ENCODE assay signal across 8 cellular contexts in genomic region chr1:5745776-5746610, GRCh38.
DNase-seq lines count a peak whose midpoint lies in the region; ATAC-seq and TF ChIP-seq lines count a peak whose summit lies in the region.

No MANE protein-coding gene starts in this region.

- no peak for TF ChIP-seq POLR2A in stomach (IDR thresholded peaks at IDR 0.05)

- no peak for TF ChIP-seq EP300 in stomach (IDR thresholded peaks at IDR 0.05)

- H3K27ac Mint-ChIP-seq in neural progenitor cell = no peak overlapping the region

- no peak overlapping the region for H3K4me3 ChIP-seq in GM06990 (replicated peaks; ENCODE audit: low read depth, low read length)
- no peak overlapping the region for H3K4me3 ChIP-seq in OCI-LY7 (ENCODE audit: low read depth, low read length, poor library complexity, severe bottlenecking)
- H3K4me3 ChIP-seq in fibroblast of lung (replicated peaks in 1 of 4; ENCODE audit: control extremely low read depth in 1 of 4, insufficient read depth in 1 of 4, low read depth in 3 of 4, low read length in 4 of 4) = no peak overlapping the region
- no peak overlapping the region for H3K4me3 ChIP-seq in neural progenitor cell
- H3K4me3 ChIP-seq in stomach = no peak overlapping the region

- intact Hi-C loops in OCI-LY7 (cut with micrococcal nuclease; ENCODE audit: unreplicated experiment) = loop anchor here (1.0 to 10.0 kb wide), 3 partner anchors 109 to 1091 kb away; partner anchors contain the start of gene AJAP1
- intact Hi-C loops in stomach (cut with DNase I; ENCODE audit: low total_unique reads) = loop anchor here (10.0 kb wide), 1 partner anchor 241 kb away; no protein-coding TSS in a partner anchor

- peaks cover 2% of the 10 kb centered on the region for H3K36me3 Mint-ChIP-seq in neural progenitor cell

- no peak overlapping the region for H3K4me2 ChIP-seq in OCI-LY7 (ENCODE audit: low read length)
- no peak overlapping the region for H3K4me2 ChIP-seq in fibroblast of lung (ENCODE audit: extremely low read depth, insufficient read depth, low read length)
- no peak overlapping the region for H3K4me2 ChIP-seq in neural progenitor cell

- H3K27ac ChIP-seq in OCI-LY7 (ENCODE audit: low read depth, low read length, poor library complexity, severe bottlenecking) (no peak overlapping the region), fibroblast of lung (ENCODE audit: insufficient read depth, low read length) (no peak overlapping the region), neural progenitor cell (no peak overlapping the region), stomach (no peak overlapping the region)

- H3K9ac ChIP-seq in fibroblast of lung (ENCODE audit: insufficient read depth, low read length) = no peak overlapping the region
- H3K9ac ChIP-seq in neural progenitor cell = no peak overlapping the region

- H2AFZ ChIP-seq in OCI-LY7 (ENCODE audit: low read length) = no peak overlapping the region
- H2AFZ ChIP-seq in fibroblast of lung (ENCODE audit: low read length) = no peak overlapping the region
- no peak overlapping the region for H2AFZ ChIP-seq in neural progenitor cell (replicated peaks)

- no peaks in the 10 kb centered on the region for H3F3A ChIP-seq in neural progenitor cell (ENCODE audit: low read depth)

- TF ChIP-seq CTCF in GM06990 (IDR thresholded peaks at IDR 0.05; ENCODE audit: insufficient read depth, low read length, poor library complexity, severe bottlenecking) (peak; percentile 100), OCI-LY7 (conservative IDR thresholded peaks at IDR 0.05; ENCODE audit: low read length) (peak; percentile 83), fibroblast of lung (conservative IDR thresholded peaks at IDR 0.05 in 1 of 2, IDR thresholded peaks at IDR 0.05 in 1 of 2; ENCODE audit: low read depth in 1 of 2, low read length in 2 of 2) (peak; percentile 55 to 86), neural progenitor cell (IDR thresholded peaks at IDR 0.05) (peak; percentile 98), stomach (IDR thresholded peaks at IDR 0.05) (peak in 5 of 7 experiments; percentile 74 to 88 (median 78))

- peaks cover 4% of the 10 kb centered on the region for H3K9me3 Mint-ChIP-seq in neural progenitor cell

- H3K36me3 ChIP-seq in GM06990 (ENCODE audit: control insufficient read depth, insufficient read depth, low read length) (no peaks in the 10 kb centered on the region), OCI-LY7 (ENCODE audit: insufficient read depth, low read length) (no peaks in the 10 kb centered on the region), fibroblast of lung (ENCODE audit: control insufficient read depth, insufficient read depth, low read length) (no peaks in the 10 kb centered on the region), neural progenitor cell (no peaks in the 10 kb centered on the region), stomach (no peaks in the 10 kb centered on the region)

- peak; percentile 48 for DNase-seq in GM06990 (ENCODE audit: extremely low read depth, insufficient read length)
- peak; percentile 58 for DNase-seq in OCI-LY7 (ENCODE audit: low spot score)
- DNase-seq in activated T-cell treated with anti-CD3 and anti-CD28 coated beads, Interleukin-2, amount 50 U/mL, for 1 hour = peak; percentile 62
- peak; percentile 25 to 53 for DNase-seq in fibroblast of lung (ENCODE audit: low read depth in 2 of 2)
- peak; percentile 90 for DNase-seq in neural progenitor cell (ENCODE audit: low spot score)
- DNase-seq in stomach = peak; percentile 59

- no TSS peak for BruUV-seq in OCI-LY7 (replicated peaks; lab: Mats Ljungman, UMichigan)

- no peaks in the 10 kb centered on the region for H3K79me2 ChIP-seq in OCI-LY7 (ENCODE audit: insufficient read depth, low read depth, low read length)
- H3K79me2 ChIP-seq in fibroblast of lung (ENCODE audit: control insufficient read depth, insufficient read depth, low read length) = no peaks in the 10 kb centered on the region
- no peaks in the 10 kb centered on the region for H3K79me2 ChIP-seq in neural progenitor cell (ENCODE audit: low read depth)

- ATAC-seq in HG03432 (IDR thresholded peaks at IDR 0.05; ENCODE audit: unreplicated experiment) = peak; percentile 67
- no peak for ATAC-seq in GM19023 (IDR thresholded peaks at IDR 0.05; ENCODE audit: unreplicated experiment)

- no peaks in the 10 kb centered on the region for H3K9me3 ChIP-seq in OCI-LY7 (ENCODE audit: low read length)
- H3K9me3 ChIP-seq in fibroblast of lung (ENCODE audit: control insufficient read depth, insufficient read depth, low read depth, low read length) = no peaks in the 10 kb centered on the region
- H3K9me3 ChIP-seq in neural progenitor cell (ENCODE audit: low read depth) = no peaks in the 10 kb centered on the region
- no peaks in the 10 kb centered on the region for H3K9me3 ChIP-seq in stomach

- POLR2A ChIA-PET in OCI-LY7 (lab: Charles Lee) = no interaction called here

- H3K27me3 Mint-ChIP-seq in neural progenitor cell (ENCODE audit: insufficient read depth, low read depth) = peaks cover 14% of the 10 kb centered on the region

- CTCF ChIA-PET in OCI-LY7 (lab: Charles Lee; ENCODE audit: unreplicated experiment) = interaction anchor here (0.6 to 1.0 kb wide), 3 partner anchors 18 to 231 kb away, joined by 3 to 5 read pairs (median 3); no protein-coding TSS in a partner anchor

- no peaks in the 10 kb centered on the region for H4K20me1 ChIP-seq in OCI-LY7 (ENCODE audit: insufficient read depth, low read length)
- H4K20me1 ChIP-seq in fibroblast of lung (ENCODE audit: control insufficient read depth, extremely low read depth, insufficient read depth, low read length) = no peaks in the 10 kb centered on the region
- no peaks in the 10 kb centered on the region for H4K20me1 ChIP-seq in neural progenitor cell (ENCODE audit: low read depth)

- WGBS in stomach, 5 donors = 30 to 54% (median 34%) methylated on average over 11 to 21 of the region's 21 CpGs

- H3K4me3 Mint-ChIP-seq in neural progenitor cell = no peak overlapping the region

- peaks cover 43% of the 10 kb centered on the region for H3K4me1 Mint-ChIP-seq in neural progenitor cell

- H3K27me3 ChIP-seq in GM06990 (replicated peaks; ENCODE audit: control insufficient read depth, insufficient read depth, low read length) (no peaks in the 10 kb centered on the region; the same call in 1 of the 2 replicates), fibroblast of lung (ENCODE audit: control insufficient read depth, insufficient read depth, low read length) (no peaks in the 10 kb centered on the region), neural progenitor cell (no peaks in the 10 kb centered on the region), stomach (peaks cover 0 to 84% (median 17%) of the 10 kb centered on the region in 3 donors)

- no peaks in the 10 kb centered on the region for H3K4me1 ChIP-seq in OCI-LY7 (ENCODE audit: insufficient read depth, low read length, poor library complexity, severe bottlenecking)
- no peaks in the 10 kb centered on the region for H3K4me1 ChIP-seq in fibroblast of lung (ENCODE audit: control insufficient read depth, extremely low read depth, insufficient read depth, low read length)
- no peaks in the 10 kb centered on the region for H3K4me1 ChIP-seq in neural progenitor cell
- H3K4me1 ChIP-seq in stomach = peaks cover 0 to 13% (median 0%) of the 10 kb centered on the region in 4 donors

- no peaks in the 10 kb centered on the region for H3K9me2 ChIP-seq in OCI-LY7 (ENCODE audit: insufficient read depth, low read length)

Comparison
In these comparisons a context has a peak if more than half of its experiments do, and no peak if none do; other contexts are left out.
1. DNase-seq: peak in every context shown above with its lines; median percentile 90 in neural progenitor cell; 62 in activated T-cell treated with anti-CD3 and anti-CD28 coated beads, Interleukin-2, amount 50 U/mL, for 1 hour; 59 in stomach; 58 in OCI-LY7; 48 in GM06990; 39 in fibroblast of lung.